26 cellular contexts compared by ENCODE assay signal in the genomic region with DNA sequence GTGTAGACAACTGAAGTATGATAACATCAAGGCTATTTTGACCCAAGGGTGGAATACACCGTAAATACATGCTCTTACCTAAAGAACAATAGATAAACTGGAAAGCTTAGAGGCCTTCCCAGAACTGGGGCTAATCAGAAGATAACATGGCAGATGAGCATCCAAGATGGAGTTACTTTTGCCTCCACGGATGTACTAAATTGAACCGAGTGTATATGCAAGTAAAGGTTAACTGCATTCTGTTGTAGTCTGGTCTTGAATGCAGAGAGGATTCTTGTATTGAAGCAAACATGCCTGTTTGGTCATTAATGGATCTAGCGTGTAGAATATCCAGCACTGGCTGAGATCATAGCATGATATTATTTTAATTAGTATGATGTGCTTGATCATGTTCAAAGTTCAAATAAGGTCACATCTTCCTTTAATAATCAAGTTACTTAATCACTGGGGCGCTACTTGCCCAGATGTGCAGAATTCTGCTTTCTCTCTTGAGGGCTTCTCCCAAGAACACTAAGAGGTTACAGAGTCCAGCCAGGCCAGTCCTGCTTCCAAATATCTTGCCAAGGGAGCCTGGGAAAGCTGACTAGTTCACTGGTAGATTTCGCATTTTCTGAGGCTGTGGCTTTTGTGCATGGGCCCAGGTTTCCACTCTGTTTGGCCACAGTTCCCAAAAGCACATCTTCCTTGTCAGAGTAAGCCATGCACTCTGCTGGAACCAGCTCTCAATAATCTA.
"Had no signal": no experiment of that assay in that cellular context is flagged by ENCODE, and none has a peak within 500 bp of the region (broad histone marks: within the 10 kb centered on the region; RNA-seq: fewer than 3 reads in every experiment).

No MANE protein-coding gene starts in this region.

- H3K27me3 ChIP-seq: cardiac muscle cell, gastroesophageal sphincter, pancreas, sigmoid colon, stomach, transverse colon had no signal

- H3K27ac Mint-ChIP-seq: dendritic cell treated with granulocyte-macrophage colony-stimulating factor and Interleukin-4, amounts not matched to agents 40 ng/mL and 50 ng/mL, for 4 days; immature natural killer cell; mesothelial cell of epicardium; natural killer cell had no signal

- H3K4me3 Mint-ChIP-seq: dendritic cell treated with granulocyte-macrophage colony-stimulating factor and Interleukin-4, amounts not matched to agents 40 ng/mL and 50 ng/mL, for 4 days; immature natural killer cell; mesothelial cell of epicardium; natural killer cell; neural crest cell had no signal

- H3K27ac ChIP-seq: cardiac muscle cell, gastroesophageal sphincter, pancreas, psoas muscle, sigmoid colon, skin epidermis, stomach, thoracic aorta, transverse colon had no signal

- FAIRE-seq: colon, kidney, pancreas had no signal

- H3K36me3 ChIP-seq: cardiac muscle cell, gastroesophageal sphincter, pancreas, sigmoid colon, stomach, thoracic aorta, transverse colon had no signal

- H3K9me3 ChIP-seq: gastroesophageal sphincter, pancreas, psoas muscle, sigmoid colon, stomach, thoracic aorta, transverse colon had no signal

- ATAC-seq: gastroesophageal sphincter, left colon, natural killer cell, pancreas had no signal

- DNase-seq: cerebellar nuclear complex; glutamatergic neuron; immature natural killer cell; kidney; left colon; mammary epithelial cell; natural killer cell; nucleus accumbens; pancreas; retina; sigmoid colon; stimulated activated CD4-positive, alpha-beta T cell treated with anti-CD3 and anti-CD28 coated beads, Interleukin-2, amount 100 ng/mL, for 24 hours; stimulated activated CD4-positive, alpha-beta T cell treated with anti-CD3 and anti-CD28 coated beads, Interleukin-4, amount 100 ng/mL, for 4 hours; stimulated activated naive CD4-positive, alpha-beta T cell; stomach; substantia nigra; transverse colon had no signal

- H3K9me3 Mint-ChIP-seq: dendritic cell treated with granulocyte-macrophage colony-stimulating factor and Interleukin-4, amounts not matched to agents 40 ng/mL and 50 ng/mL, for 4 days; immature natural killer cell; mesothelial cell of epicardium; natural killer cell had no signal

- H3K36me3 Mint-ChIP-seq: immature natural killer cell, mesothelial cell of epicardium, natural killer cell had no signal

- H3K4me1 ChIP-seq: pancreas, psoas muscle, sigmoid colon, transverse colon had no signal

- H3K4me1 Mint-ChIP-seq: immature natural killer cell, natural killer cell, neural crest cell had no signal

- H3K4me3 ChIP-seq: cardiac muscle cell, gastroesophageal sphincter, pancreas, psoas muscle, sigmoid colon, skin epidermis, stomach, thoracic aorta, transverse colon had no signal
